19 cellular contexts compared by ENCODE assay signal in genomic region chr5:24325306-24325832, GRCh38.
DNase-seq lines count a peak whose midpoint lies in the region; ATAC-seq, FAIRE-seq and TF ChIP-seq lines count a peak whose summit lies in the region.
"Had no signal": no experiment of that assay in that cellular context is flagged by ENCODE, and none has a peak within 500 bp of the region (broad histone marks: within the 10 kb centered on the region; RNA-seq: fewer than 3 reads in every experiment).

No MANE protein-coding gene starts in this region.

- H3K27ac Mint-ChIP-seq in effector memory CD8-positive, alpha-beta T cell = no peak overlapping the region
- H3K27ac Mint-ChIP-seq: CD4-positive, alpha-beta T cell; H9 had no signal

- H3K36me3 ChIP-seq in OCI-LY7 (ENCODE audit: insufficient read depth, low read length) = no peaks in the 10 kb centered on the region

- no peak for DNase-seq in HTR-8/SVneo (ENCODE audit: insufficient read length, low spot score)
- peak; percentile 5 for DNase-seq in OCI-LY7 (ENCODE audit: low spot score)
- DNase-seq in effector memory CD8-positive, alpha-beta T cell = no peak
- no peak for DNase-seq in urothelium cell line (ENCODE audit: low spot score)
- no peak for DNase-seq in NCI-H1105 treated with DMSO at 0.1 percent for 48 hours (lab: John Stamatoyannopoulos, UW)
- no peak for DNase-seq in NCI-H2081 (lab: John Stamatoyannopoulos, UW)
- DNase-seq: AML-193; CD4-positive, alpha-beta T cell; DMS153; DMS79; GDM1; H9 had no signal

- H3K79me2 ChIP-seq in OCI-LY7 (ENCODE audit: insufficient read depth, low read depth, low read length) = no peaks in the 10 kb centered on the region

- peak; percentile 91 for ATAC-seq in effector memory CD8-positive, alpha-beta T cell (replicated peaks)
- no peak for ATAC-seq in GM18867 (IDR thresholded peaks at IDR 0.05; ENCODE audit: unreplicated experiment)
- ATAC-seq: A549 had no signal

- H3K4me1 ChIP-seq in OCI-LY7 (ENCODE audit: insufficient read depth, low read length, poor library complexity, severe bottlenecking) = no peaks in the 10 kb centered on the region
- H3K4me1 ChIP-seq: A549 had no signal

- CTCF ChIA-PET in OCI-LY7 (lab: Charles Lee; ENCODE audit: unreplicated experiment) = no interaction called here

- H3K36me3 Mint-ChIP-seq in effector memory CD8-positive, alpha-beta T cell (ENCODE audit: insufficient read depth) = no peaks in the 10 kb centered on the region

- no peak overlapping the region for H3K4me3 Mint-ChIP-seq in effector memory CD8-positive, alpha-beta T cell
- H3K4me3 Mint-ChIP-seq: CD4-positive, alpha-beta T cell; H9 had no signal

- no peaks in the 10 kb centered on the region for H3K4me1 Mint-ChIP-seq in effector memory CD8-positive, alpha-beta T cell (ENCODE audit: low read depth in 2 of 2)
- H3K4me1 Mint-ChIP-seq: H9 had no signal

- no peak overlapping the region for H3K27ac ChIP-seq in OCI-LY7 (ENCODE audit: low read depth, low read length, poor library complexity, severe bottlenecking)
- H3K27ac ChIP-seq: 22Rv1, A549, C4-2B had no signal

- 0 out of 2 replicates have a peak overlapping the region, but pooled peaks have one; percentile 8 for H3K4me2 ChIP-seq in OCI-LY7 (ENCODE audit: low read length)
- H3K4me2 ChIP-seq: A549 had no signal

- no peaks in the 10 kb centered on the region for H4K20me1 ChIP-seq in OCI-LY7 (ENCODE audit: insufficient read depth, low read length)

- no peak overlapping the region for H3K4me3 ChIP-seq in OCI-LY7 (ENCODE audit: low read depth, low read length, poor library complexity, severe bottlenecking)
- H3K4me3 ChIP-seq: A549 had no signal

- no TSS peak for BruUV-seq in OCI-LY7 (replicated peaks; lab: Mats Ljungman, UMichigan)

- H3K9me3 Mint-ChIP-seq in effector memory CD8-positive, alpha-beta T cell = peaks cover 9 to 14% of the 10 kb centered on the region in 2 donors
- H3K9me3 Mint-ChIP-seq: H9 had no signal

- no peaks in the 10 kb centered on the region for H3K27me3 Mint-ChIP-seq in effector memory CD8-positive, alpha-beta T cell
- H3K27me3 Mint-ChIP-seq: CD4-positive, alpha-beta T cell had no signal

- POLR2A ChIA-PET in OCI-LY7 (lab: Charles Lee) = interaction anchor here (0.6 kb wide), 1 partner anchor 488 kb away, joined by 3 read pairs; no protein-coding TSS in a partner anchor

- H3K9me3 ChIP-seq in OCI-LY7 (ENCODE audit: low read length) = no peaks in the 10 kb centered on the region
- H3K9me3 ChIP-seq: A549 had no signal

- no peak overlapping the region for H2AFZ ChIP-seq in OCI-LY7 (ENCODE audit: low read length)

- H3K9me2 ChIP-seq in OCI-LY7 (ENCODE audit: insufficient read depth, low read length) = no peaks in the 10 kb centered on the region

- intact Hi-C loops in OCI-LY7 (cut with micrococcal nuclease; ENCODE audit: unreplicated experiment) = no loop called here

- FAIRE-seq in HTR-8/SVneo (lab: Jason Lieb, UNC) (peak; percentile 38), urothelium cell line (lab: Jason Lieb, UNC) (peak; percentile 9)
- FAIRE-seq: A549, GM12892, GM18507, H1 had no signal

- no peak for TF ChIP-seq CTCF in OCI-LY7 (conservative IDR thresholded peaks at IDR 0.05; ENCODE audit: low read length)
